18 cellular contexts compared by ENCODE assay signal in genomic region chr1:53108646-53109580, GRCh38. TPM values are rescaled to one million over a fixed set of nuclear protein-coding genes. Genes with fewer than 3 reads are reported as not detected.
A peak's percentile ranks its signal among the peaks of the same experiment; 100 is the strongest.
DNase-seq lines count a peak whose midpoint lies in the region; ATAC-seq, FAIRE-seq and TF ChIP-seq lines count a peak whose summit lies in the region.
"Had no signal": no experiment of that assay in that cellular context is flagged by ENCODE, and none has a peak within 500 bp of the region (broad histone marks: within the 10 kb centered on the region; RNA-seq: fewer than 3 reads in every experiment).

No MANE protein-coding gene starts in this region.

- no peak overlapping the region for H2AFZ ChIP-seq in keratinocyte (ENCODE audit: control insufficient read depth, low read length)

- no peaks in the 10 kb centered on the region for H3K9me3 ChIP-seq in cardiac muscle cell (ENCODE audit: low read depth)
- H3K9me3 ChIP-seq in left ventricle myocardium inferior (replicated peaks) = peaks cover 9% of the 10 kb centered on the region
- peaks cover 2% of the 10 kb centered on the region for H3K9me3 ChIP-seq in keratinocyte (ENCODE audit: control insufficient read depth, low read depth, low read length)
- peaks cover 3% of the 10 kb centered on the region for H3K9me3 ChIP-seq in aorta (ENCODE audit: control insufficient read depth, low read length)
- H3K9me3 ChIP-seq in ovary = no peaks in the 10 kb centered on the region

- peak overlapping the region; percentile 12 for H3K4me2 ChIP-seq in keratinocyte (ENCODE audit: control insufficient read depth, extremely low read depth, insufficient read depth, low read depth, low read length)
- H3K4me2 ChIP-seq: KMS-11 had no signal

- dilution Hi-C loops in keratinocyte (cut with MboI; ENCODE audit: extremely low pct_ligation_motif_present, low sequenced_read_pairs) = no loop called here

- TF ChIP-seq POLR2A in ovary (IDR thresholded peaks at IDR 0.05) = no peak

- no peaks in the 10 kb centered on the region for H3K36me3 ChIP-seq in cardiac muscle cell
- H3K36me3 ChIP-seq in left ventricle myocardium inferior = no peaks in the 10 kb centered on the region
- H3K36me3 ChIP-seq in keratinocyte (ENCODE audit: control insufficient read depth in 2 of 2, extremely low read depth in 1 of 2, insufficient read depth in 2 of 2, low read length in 2 of 2) = no peaks in the 10 kb centered on the region
- no peaks in the 10 kb centered on the region for H3K36me3 ChIP-seq in aorta (ENCODE audit: control insufficient read depth in 1 of 2, insufficient read depth in 2 of 2, low read length in 1 of 2)
- no peaks in the 10 kb centered on the region for H3K36me3 ChIP-seq in ovary

- intact Hi-C loops in left ventricle myocardium inferior (cut with micrococcal nuclease) = no loop called here
- intact Hi-C loops in aorta (cut with DNase I) = no loop called here
- intact Hi-C loops in ovary (cut with DNase I) = no loop called here

- ATAC-seq in aorta (ENCODE audit: low FRiP score) = peak; percentile 70

- H3K4me1 ChIP-seq in cardiac muscle cell (ENCODE audit: low read depth) = peaks cover 16% of the 10 kb centered on the region
- H3K4me1 ChIP-seq in left ventricle myocardium inferior = peaks cover 16% of the 10 kb centered on the region
- H3K4me1 ChIP-seq in keratinocyte (ENCODE audit: control insufficient read depth, extremely low read depth, insufficient read depth, low read length) = peaks cover 7% of the 10 kb centered on the region
- H3K4me1 ChIP-seq in aorta (ENCODE audit: control insufficient read depth in 1 of 2, insufficient read depth in 2 of 2, low read length in 2 of 2) = no peaks in the 10 kb centered on the region
- peaks cover 5% of the 10 kb centered on the region for H3K4me1 ChIP-seq in ovary (ENCODE audit: insufficient read depth)

- H3K4me3 ChIP-seq in cardiac muscle cell (no peak overlapping the region), left ventricle myocardium inferior (no peak overlapping the region), keratinocyte (ENCODE audit: control insufficient read depth in 2 of 3, extremely low read depth in 1 of 3, insufficient read depth in 2 of 3, low read depth in 1 of 3, low read length in 3 of 3) (no peak overlapping the region), aorta (ENCODE audit: low read length in 2 of 2) (no peak overlapping the region), ovary (no peak overlapping the region)
- H3K4me3 ChIP-seq: skin epidermis had no signal

- no peak for FAIRE-seq in keratinocyte (lab: Jason Lieb, UNC)
- FAIRE-seq: GM18507, kidney had no signal

- TF ChIP-seq CTCF in cardiac muscle cell (IDR thresholded peaks at IDR 0.05; ENCODE audit: low read depth, low read length) = no peak
- TF ChIP-seq CTCF in left ventricle myocardium inferior (IDR thresholded peaks at IDR 0.05; ENCODE audit: borderline replicate concordance) = no peak
- no peak for TF ChIP-seq CTCF in keratinocyte (optimal IDR thresholded peaks at IDR 0.05 in 1 of 3, IDR thresholded peaks at IDR 0.05 in 1 of 3, conservative IDR thresholded peaks at IDR 0.05 in 1 of 3; ENCODE audit: extremely low read depth in 1 of 3, insufficient read depth in 2 of 3, low read length in 3 of 3)
- no peak for TF ChIP-seq CTCF in ovary (IDR thresholded peaks at IDR 0.05)
- no peak for TF ChIP-seq CTCF in osteocyte (IDR thresholded peaks at IDR 0.05)

- WGBS in aorta, 2 donors = 13 to 17% methylated on average over 14 of the region's 14 CpGs
- WGBS in ovary, 3 donors = 59 to 70% (median 62%) methylated on average over 14 of the region's 14 CpGs

- H3K36me3 Mint-ChIP-seq in osteocyte (ENCODE audit: unreplicated experiment) = no peaks in the 10 kb centered on the region
- H3K36me3 Mint-ChIP-seq in activated naive CD4-positive, alpha-beta T cell treated with anti-CD3 and anti-CD28 coated beads, Interleukin-2, amount 10 ng/mL, durations not matched to agents 7 days and 5 days = no peaks in the 10 kb centered on the region
- H3K36me3 Mint-ChIP-seq: naive B cell had no signal

- H3K9me1 ChIP-seq in keratinocyte (ENCODE audit: control insufficient read depth, extremely low read depth, insufficient read depth, low read length) = no peaks in the 10 kb centered on the region

- H3K27me3 Mint-ChIP-seq in osteocyte (ENCODE audit: unreplicated experiment) = no peaks in the 10 kb centered on the region
- H3K27me3 Mint-ChIP-seq in activated naive CD4-positive, alpha-beta T cell treated with anti-CD3 and anti-CD28 coated beads, Interleukin-2, amount 10 ng/mL, durations not matched to agents 7 days and 5 days = peaks cover 40% of the 10 kb centered on the region

- no peak overlapping the region for H3K27ac Mint-ChIP-seq in osteocyte (ENCODE audit: unreplicated experiment)
- H3K27ac Mint-ChIP-seq in activated naive CD4-positive, alpha-beta T cell treated with anti-CD3 and anti-CD28 coated beads, Interleukin-2, amount 10 ng/mL, durations not matched to agents 7 days and 5 days = no peak overlapping the region
- H3K27ac Mint-ChIP-seq: activated T-helper 1 cell treated with anti-CD3 and anti-CD28 coated beads, Interleukin-12 subunit alpha, Interleukin-12 subunit beta, Interleukin-2, Interleukin-4 antibody, amounts not matched to agents 30 ng/mL and 10 ng/mL and 1 ng/mL, durations not matched to agents 14 hours and 24 hours and 36 hours; naive B cell had no signal

- peaks cover 49% of the 10 kb centered on the region for H3K4me1 Mint-ChIP-seq in osteocyte (ENCODE audit: unreplicated experiment)
- H3K4me1 Mint-ChIP-seq in activated naive CD4-positive, alpha-beta T cell treated with anti-CD3 and anti-CD28 coated beads, Interleukin-2, amount 10 ng/mL, durations not matched to agents 7 days and 5 days = peaks cover 20% of the 10 kb centered on the region
- H3K4me1 Mint-ChIP-seq: naive B cell had no signal

- H3K79me2 ChIP-seq in keratinocyte (ENCODE audit: control insufficient read depth, insufficient read depth, low read length) = no peaks in the 10 kb centered on the region

- H3K9ac ChIP-seq in keratinocyte (ENCODE audit: control insufficient read depth, extremely low read depth, insufficient read depth, low read length) = no peak overlapping the region
- H3K9ac ChIP-seq: KMS-11 had no signal

- CTCF ChIA-PET in activated naive CD4-positive, alpha-beta T cell treated with anti-CD3 and anti-CD28 coated beads, Interleukin-2, amount 10 ng/mL, durations not matched to agents 7 days and 5 days (lab: Charles Lee) = no interaction called here

- no peak for TF ChIP-seq EP300 in ovary (IDR thresholded peaks at IDR 0.05)

- H3K27ac ChIP-seq in cardiac muscle cell (no peak overlapping the region), left ventricle myocardium inferior (replicated peaks) (no peak overlapping the region), keratinocyte (ENCODE audit: control insufficient read depth, insufficient read depth, low read length) (no peak overlapping the region), aorta (ENCODE audit: low read depth in 1 of 2, low read length in 2 of 2) (no peak overlapping the region), ovary (no peak overlapping the region)
- H3K27ac ChIP-seq: KMS-11 had no signal

- H3K9me3 Mint-ChIP-seq in osteocyte (ENCODE audit: unreplicated experiment) = peaks cover 12% of the 10 kb centered on the region
- no peaks in the 10 kb centered on the region for H3K9me3 Mint-ChIP-seq in activated naive CD4-positive, alpha-beta T cell treated with anti-CD3 and anti-CD28 coated beads, Interleukin-2, amount 10 ng/mL, durations not matched to agents 7 days and 5 days

- no peaks in the 10 kb centered on the region for H4K20me1 ChIP-seq in keratinocyte (ENCODE audit: control insufficient read depth, extremely low read depth, insufficient read depth, low read length)

- DNase-seq in cardiac muscle cell (ENCODE audit: low read depth in 1 of 2, low spot score in 1 of 2) (peak; percentile 35 to 76), left ventricle myocardium inferior (no peak), astrocyte of the hippocampus (ENCODE audit: low read depth, low spot score) (peak; percentile 77), keratinocyte (ENCODE audit: low read depth, low spot score) (no peak), aorta (no peak), ovary (no peak), osteocyte (ENCODE audit: extremely low spot score, unreplicated experiment) (no peak)
- no peak for DNase-seq in activated naive CD4-positive, alpha-beta T cell treated with anti-CD3 and anti-CD28 coated beads, Interleukin-2, amount 10 ng/mL, durations not matched to agents 7 days and 5 days
- DNase-seq: ACHN; cerebellar nuclear complex; kidney; naive B cell; NCI-H187 treated with DMSO at 0.1 percent for 48 hours; NK-92 treated with Interleukin-12 subunit alpha and Interleukin-12 subunit beta, amount 100 ng/mL, for 24 hours had no signal

- no peak overlapping the region for H3K4me3 Mint-ChIP-seq in osteocyte (ENCODE audit: unreplicated experiment)
- no peak overlapping the region for H3K4me3 Mint-ChIP-seq in activated naive CD4-positive, alpha-beta T cell treated with anti-CD3 and anti-CD28 coated beads, Interleukin-2, amount 10 ng/mL, durations not matched to agents 7 days and 5 days
- H3K4me3 Mint-ChIP-seq: activated T-helper 1 cell treated with anti-CD3 and anti-CD28 coated beads, Interleukin-12 subunit alpha, Interleukin-12 subunit beta, Interleukin-2, Interleukin-4 antibody, amounts not matched to agents 30 ng/mL and 10 ng/mL and 1 ng/mL, durations not matched to agents 14 hours and 24 hours and 36 hours had no signal

- peaks cover 8% of the 10 kb centered on the region for H3K27me3 ChIP-seq in cardiac muscle cell
- H3K27me3 ChIP-seq in left ventricle myocardium inferior (ENCODE audit: low read depth) = no peaks in the 10 kb centered on the region
- peaks cover 14% of the 10 kb centered on the region for H3K27me3 ChIP-seq in keratinocyte (ENCODE audit: control insufficient read depth, extremely low read depth, insufficient read depth, low read length)
- no peaks in the 10 kb centered on the region for H3K27me3 ChIP-seq in aorta (ENCODE audit: control insufficient read depth in 1 of 2, insufficient read depth in 2 of 2, low read length in 1 of 2)
- no peaks in the 10 kb centered on the region for H3K27me3 ChIP-seq in ovary

RNA-seq across cellular contexts. Expression of gene SLC1A7, which starts 33.5 kb away (rescaled TPM):
- not detected in 2 replicates for total RNA-seq in cardiac muscle cell
- 0.15 TPM in 1 of 2 replicates, not detected in the other for polyA plus RNA-seq in cardiac muscle cell
- total RNA-seq in left ventricle myocardium inferior = 0.44 TPM
- polyA plus RNA-seq in keratinocyte = not detected in 3 replicates
- not detected for polyA plus RNA-seq in keratinocyte (2011; ENCODE audit: low read depth)
- not detected in 2 replicates for polyA plus RNA-seq in keratinocyte (2011; cell fraction: cytosol; rRNA removed)
- polyA plus RNA-seq in keratinocyte (2011; cell fraction: nucleus; rRNA removed) = not detected in 2 replicates
- not detected in 2 replicates for polyA plus RNA-seq in keratinocyte (2012; ENCODE audit: low replicate concordance)
- polyA minus RNA-seq in keratinocyte = not detected in 3 replicates
- polyA minus RNA-seq in keratinocyte (2011; cell fraction: cytosol; rRNA and poly(A)+ RNA removed) = not detected
- not detected in 2 replicates for polyA minus RNA-seq in keratinocyte (2011; cell fraction: nucleus; rRNA and poly(A)+ RNA removed)
- total RNA-seq in aorta = 1 to 10 TPM in 1 of 2 donors, under 1 TPM in 1; 0.16 to 1.4 TPM
- polyA plus RNA-seq in aorta = under 1 TPM in 1 of 2 donors, not detected in 1; 0.25 TPM
- under 1 TPM in 1 of 7 donors, not detected in 6; 0.25 TPM for total RNA-seq in ovary
- under 1 TPM in 1 of 2 donors, not detected in 1; 0.28 TPM for polyA plus RNA-seq in ovary
- not detected in 2 replicates for total RNA-seq in osteocyte
- total RNA-seq: activated T-helper 1 cell treated with anti-CD3 and anti-CD28 coated beads, Interleukin-12 subunit alpha, Interleukin-12 subunit beta, Interleukin-2, Interleukin-4 antibody, amounts not matched to agents 30 ng/mL and 10 ng/mL and 1 ng/mL, durations not matched to agents 14 hours and 24 hours and 36 hours; kidney had no signal

RNA-seq across cellular contexts. Expression of gene PODN, which starts 46.9 kb away (rescaled TPM):
- total RNA-seq in cardiac muscle cell = 3.7 and 6.5 TPM in 2 replicates
- 2.6 and 2.8 TPM in 2 replicates for polyA plus RNA-seq in cardiac muscle cell
- 22.9 TPM for total RNA-seq in left ventricle myocardium inferior
- polyA plus RNA-seq in keratinocyte = not detected in 3 replicates
- polyA plus RNA-seq in keratinocyte (2011; ENCODE audit: low read depth) = not detected
- not detected in 2 replicates for polyA plus RNA-seq in keratinocyte (2011; cell fraction: cytosol; rRNA removed)
- polyA plus RNA-seq in keratinocyte (2011; cell fraction: nucleus; rRNA removed) = not detected in 2 replicates
- polyA plus RNA-seq in keratinocyte (2012; ENCODE audit: low replicate concordance) = not detected in 2 replicates
- not detected in 3 replicates for polyA minus RNA-seq in keratinocyte
- polyA minus RNA-seq in keratinocyte (2011; cell fraction: cytosol; rRNA and poly(A)+ RNA removed) = not detected
- not detected in 2 replicates for polyA minus RNA-seq in keratinocyte (2011; cell fraction: nucleus; rRNA and poly(A)+ RNA removed)
- 100 to 1,000 TPM in 1 of 2 donors, 10 to 100 TPM in 1; 54.8 to 152 TPM for total RNA-seq in aorta
- polyA plus RNA-seq in aorta = 10 to 100 TPM; 14.3 to 52.9 TPM
- total RNA-seq in ovary = 100 to 1,000 TPM; 106 to 254 (median 154) TPM
- polyA plus RNA-seq in ovary = 100 to 1,000 TPM in 1 of 2 donors, 10 to 100 TPM in 1; 72.8 to 203 TPM
- 6.5 and 6.6 TPM in 2 replicates for total RNA-seq in osteocyte
- total RNA-seq: activated T-helper 1 cell treated with anti-CD3 and anti-CD28 coated beads, Interleukin-12 subunit alpha, Interleukin-12 subunit beta, Interleukin-2, Interleukin-4 antibody, amounts not matched to agents 30 ng/mL and 10 ng/mL and 1 ng/mL, durations not matched to agents 14 hours and 24 hours and 36 hours had no signal

Comparison
In these comparisons a context has a peak if more than half of its experiments do, and no peak if none do; other contexts are left out.
1. DNase-seq: peak in cardiac muscle cell (2 of 2) and astrocyte of the hippocampus (single experiment); none in left ventricle myocardium inferior (single experiment), keratinocyte (single experiment), aorta (0 of 2), ovary (0 of 5), osteocyte (single experiment) and activated naive CD4-positive, alpha-beta T cell treated with anti-CD3 and anti-CD28 coated beads, Interleukin-2, amount 10 ng/mL, durations not matched to agents 7 days and 5 days (single experiment).